Comparison of ENCODE assay signal across 24 cellular contexts in genomic region chr6:108309844-108310243, GRCh38. TPM values are rescaled to one million over a fixed set of nuclear protein-coding genes. Genes with fewer than 3 reads are reported as not detected.
A peak's percentile ranks its signal among the peaks of the same experiment; 100 is the strongest.
DNase-seq lines count a peak whose midpoint lies in the region; ATAC-seq, FAIRE-seq and TF ChIP-seq lines count a peak whose summit lies in the region.
"Had no signal": no experiment of that assay in that cellular context is flagged by ENCODE, and none has a peak within 500 bp of the region (broad histone marks: within the 10 kb centered on the region; RNA-seq: fewer than 3 reads in every experiment).

No MANE protein-coding gene starts in this region.

- no peak for FAIRE-seq in GM12891 (lab: Jason Lieb, UNC)
- no peak for FAIRE-seq in GM19239 (lab: Jason Lieb, UNC)
- FAIRE-seq: A549, D721Med, H1 had no signal

- peaks cover 5% of the 10 kb centered on the region for H3K36me3 Mint-ChIP-seq in memory B cell

- TF ChIP-seq POLR2A in GM12891 (IDR thresholded peaks at IDR 0.05; ENCODE audit: low read depth, low read length) = no peak

- peak overlapping the region; percentile 30 for H3K4me2 ChIP-seq in SU-DHL-6 (ENCODE audit: low read depth, low read length, poor library complexity, severe bottlenecking)
- H3K4me2 ChIP-seq in osteoblast (ENCODE audit: insufficient read depth, low read length) = no peak overlapping the region
- H3K4me2 ChIP-seq: A549; BLaER1 treated with 17β-estradiol and CSF1 and Interleukin-3, amounts not matched to agents 10 nM and 100 nM had no signal

- no peak overlapping the region for H3K4me3 Mint-ChIP-seq in memory B cell
- H3K4me3 Mint-ChIP-seq: CD14-positive monocyte; CD4-positive, alpha-beta T cell; CD8-positive, alpha-beta memory T cell had no signal

- H3K27ac ChIP-seq in SU-DHL-6 (ENCODE audit: low read depth, low read length) (no peak overlapping the region), osteoblast (ENCODE audit: low read depth, low read length) (no peak overlapping the region)
- H3K27ac ChIP-seq: A549; BLaER1 treated with 17β-estradiol and CSF1 and Interleukin-3, amounts not matched to agents 10 nM and 100 nM; GM23248 had no signal

- no peaks in the 10 kb centered on the region for H3K79me2 ChIP-seq in SU-DHL-6 (ENCODE audit: insufficient read depth, low read length)
- no peaks in the 10 kb centered on the region for H3K79me2 ChIP-seq in osteoblast (ENCODE audit: insufficient read depth, low read length)

- peaks cover 21% of the 10 kb centered on the region for H3K4me1 Mint-ChIP-seq in memory B cell

- no peaks in the 10 kb centered on the region for H3K36me3 ChIP-seq in SU-DHL-6 (ENCODE audit: low read length)
- H3K36me3 ChIP-seq in osteoblast (ENCODE audit: insufficient read depth, low read length) = no peaks in the 10 kb centered on the region
- H3K36me3 ChIP-seq: BE2C; BLaER1 treated with 17β-estradiol and CSF1 and Interleukin-3, amounts not matched to agents 10 nM and 100 nM had no signal

- no peaks in the 10 kb centered on the region for H4K20me1 ChIP-seq in SU-DHL-6 (ENCODE audit: low read depth, low read length)
- H4K20me1 ChIP-seq in osteoblast (ENCODE audit: insufficient read depth, low read length) = no peaks in the 10 kb centered on the region
- H4K20me1 ChIP-seq: BLaER1 treated with 17β-estradiol and CSF1 and Interleukin-3, amounts not matched to agents 10 nM and 100 nM had no signal

- H3K9ac ChIP-seq in SU-DHL-6 (ENCODE audit: low read length) = no peak overlapping the region
- H3K9ac ChIP-seq: BLaER1 treated with 17β-estradiol and CSF1 and Interleukin-3, amounts not matched to agents 10 nM and 100 nM; GM23248 had no signal

- peak; percentile 56 for ATAC-seq in memory B cell (ENCODE audit: low read depth)
- ATAC-seq in GM21367 (IDR thresholded peaks at IDR 0.05; ENCODE audit: unreplicated experiment) = no peak
- ATAC-seq: A549 had no signal

- no peak overlapping the region for H3K27ac Mint-ChIP-seq in memory B cell
- H3K27ac Mint-ChIP-seq: CD14-positive monocyte; CD4-positive, alpha-beta T cell; CD8-positive, alpha-beta memory T cell had no signal

- no peaks in the 10 kb centered on the region for H3K9me2 ChIP-seq in SU-DHL-6 (replicated peaks; ENCODE audit: insufficient read depth, low read length)

- TF ChIP-seq CTCF in SU-DHL-6 (IDR thresholded peaks at IDR 0.05; ENCODE audit: insufficient read depth, low read length, poor library complexity, severe bottlenecking) (no peak), osteoblast (IDR thresholded peaks at IDR 0.05; ENCODE audit: extremely low read depth, low read depth, low read length) (no peak)

- no peaks in the 10 kb centered on the region for H3K9me3 Mint-ChIP-seq in memory B cell
- H3K9me3 Mint-ChIP-seq: CD14-positive monocyte; CD4-positive, alpha-beta T cell; CD8-positive, alpha-beta memory T cell had no signal

- H3K27me3 ChIP-seq in SU-DHL-6 (ENCODE audit: low read length) (no peaks in the 10 kb centered on the region), osteoblast (ENCODE audit: insufficient read depth, low read length) (no peaks in the 10 kb centered on the region)
- H3K27me3 ChIP-seq: BE2C; BLaER1 treated with 17β-estradiol and CSF1 and Interleukin-3, amounts not matched to agents 10 nM and 100 nM had no signal

- H2AFZ ChIP-seq in SU-DHL-6 (ENCODE audit: low read depth, low read length, severe bottlenecking) (no peak overlapping the region), osteoblast (ENCODE audit: low read length) (no peak overlapping the region)
- H2AFZ ChIP-seq: GM23248 had no signal

- no peaks in the 10 kb centered on the region for H3K27me3 Mint-ChIP-seq in memory B cell
- H3K27me3 Mint-ChIP-seq: CD4-positive, alpha-beta T cell; CD8-positive, alpha-beta memory T cell had no signal

- H3F3A ChIP-seq in SU-DHL-6 (ENCODE audit: insufficient read depth) = no peaks in the 10 kb centered on the region; the same call in 1 of the 2 replicates

- DNase-seq in GM12891 (ENCODE audit: insufficient read length, low spot score) (no peak), memory B cell (ENCODE audit: low spot score in 2 of 2) (no peak), GM19239 (ENCODE audit: insufficient read length, low spot score) (no peak), osteoblast (ENCODE audit: insufficient read length, low spot score, missing footprints) (no peak), HT-29 (ENCODE audit: low spot score) (no peak)
- DNase-seq: 8988T; ACHN; AML-193; BE2C; CD4-positive, alpha-beta T cell; CD8-positive, alpha-beta memory T cell; DMS 273 treated with DMSO at 0.1 percent for 48 hours; DMS79; GF-D8; GM23248; H7; HCEC 1CT had no signal

- H3K9me3 ChIP-seq in SU-DHL-6 (ENCODE audit: insufficient read depth, low read length) (no peaks in the 10 kb centered on the region), osteoblast (ENCODE audit: low read depth, low read length) (no peaks in the 10 kb centered on the region)
- H3K9me3 ChIP-seq: A549; BE2C; BLaER1 treated with 17β-estradiol and CSF1 and Interleukin-3, amounts not matched to agents 10 nM and 100 nM had no signal

- H3K4me3 ChIP-seq in SU-DHL-6 (ENCODE audit: insufficient read depth, low read length, poor library complexity, severe bottlenecking) (no peak overlapping the region), osteoblast (ENCODE audit: insufficient read depth, low read length) (no peak overlapping the region)
- H3K4me3 ChIP-seq: A549; BLaER1 treated with 17β-estradiol and CSF1 and Interleukin-3, amounts not matched to agents 10 nM and 100 nM; GM23248 had no signal

- H3K4me1 ChIP-seq in osteoblast (ENCODE audit: insufficient read depth, low read length) = no peaks in the 10 kb centered on the region
- H3K4me1 ChIP-seq: BE2C had no signal

TF ChIP-seq in GM12891, 5 proteins besides CTCF, POLR2A, EP300 and RAD21:
- TF ChIP-seq TAF1 (IDR thresholded peaks at IDR 0.05; ENCODE audit: low read depth, low read length) (no peak), POLR2AphosphoS5 (IDR thresholded peaks at IDR 0.05; ENCODE audit: low read depth, low read length) (no peak), PAX5 (IDR thresholded peaks at IDR 0.05; ENCODE audit: insufficient read depth, low read length, severe bottlenecking) (no peak), SPI1 (IDR thresholded peaks at IDR 0.05; ENCODE audit: low read depth, low read length) (peak; percentile 63), POU2F2 (IDR thresholded peaks at IDR 0.05; ENCODE audit: low read depth, low read length) (no peak)

RNA-seq across cellular contexts. Expression of gene AFG1L, which starts 15.0 kb away (rescaled TPM):
- polyA plus RNA-seq in GM12891 (2012; ENCODE audit: low read depth, missing spikeins) = 3.7 TPM
- 4.0 and 8.0 TPM in 2 replicates for total RNA-seq in osteoblast
- total RNA-seq in HT-29 (2014; rRNA removed; shearing (Covaris generic)) = 0.91 and 2.5 TPM in 2 replicates

RNA-seq across cellular contexts. Expression of gene SNX3, which starts 49.0 kb away (rescaled TPM):
- polyA plus RNA-seq in GM12891 (2012; ENCODE audit: low read depth, missing spikeins) = 68.9 TPM
- 161 and 164 TPM in 2 replicates for total RNA-seq in osteoblast
- 61.7 and 67.6 TPM in 2 replicates for total RNA-seq in HT-29 (2014; rRNA removed; shearing (Covaris generic))
